In genomic region chr16:85623250-85623649, GRCh38 we compare ENCODE assay signal across 16 cellular contexts. TPM values are rescaled to one million over a fixed set of nuclear protein-coding genes. Genes with fewer than 3 reads are reported as not detected.
DNase-seq lines count a peak whose midpoint lies in the region; ATAC-seq and TF ChIP-seq lines count a peak whose summit lies in the region.
"Had no signal": no experiment of that assay in that cellular context is flagged by ENCODE, and none has a peak within 500 bp of the region (broad histone marks: within the 10 kb centered on the region; RNA-seq: fewer than 3 reads in every experiment).

No MANE protein-coding gene starts in this region.

- H3K27ac ChIP-seq in GM23338 (ENCODE audit: low read depth) (no peak overlapping the region), trophoblast cell (ENCODE audit: low read depth, low read length) (no peak overlapping the region), uterus (no peak overlapping the region)
- H3K27ac ChIP-seq: A549 had no signal

- H3K36me3 Mint-ChIP-seq in GM23338 (ENCODE audit: low read depth), result peaks cover 20% of the 10 kb centered on the region
- peaks cover 86% of the 10 kb centered on the region for H3K36me3 Mint-ChIP-seq in dendritic cell treated with granulocyte-macrophage colony-stimulating factor and Interleukin-4, amounts not matched to agents 40 ng/mL and 50 ng/mL, for 4 days (ENCODE audit: low read depth)

- no peak overlapping the region for H2AK5ac ChIP-seq in trophoblast cell (ENCODE audit: low read length)

- H3K9me3 Mint-ChIP-seq in GM23338, result no peaks in the 10 kb centered on the region
- no peaks in the 10 kb centered on the region for H3K9me3 Mint-ChIP-seq in dendritic cell treated with granulocyte-macrophage colony-stimulating factor and Interleukin-4, amounts not matched to agents 40 ng/mL and 50 ng/mL, for 4 days
- H3K9me3 Mint-ChIP-seq: CD4-positive, CD25-positive, alpha-beta regulatory T cell; HFFc6 had no signal

- H3F3A ChIP-seq in GM23338 (replicated peaks; ENCODE audit: low read depth), result peaks cover 10% of the 10 kb centered on the region; the same call in 1 of the 2 replicates

- TF ChIP-seq EP300 in Ishikawa (IDR thresholded peaks at IDR 0.05; ENCODE audit: borderline replicate concordance), result no peak

- no peak overlapping the region for H3K14ac ChIP-seq in trophoblast cell (ENCODE audit: low read length)

- no peaks in the 10 kb centered on the region for H3K9me3 ChIP-seq in trophoblast cell (ENCODE audit: insufficient read depth, low read depth, low read length)
- H3K9me3 ChIP-seq in uterus, result no peaks in the 10 kb centered on the region
- H3K9me3 ChIP-seq: A549, BE2C, HAP-1 had no signal

- H2AFZ ChIP-seq in GM23338 (no peak overlapping the region), trophoblast cell (ENCODE audit: insufficient read depth, low read length, poor library complexity) (no peak overlapping the region)

- H3K4me3 ChIP-seq in GM23338 (no peak overlapping the region), trophoblast cell (ENCODE audit: low read depth, low read length) (no peak overlapping the region), uterus (no peak overlapping the region)
- H3K4me3 ChIP-seq: A549, GM12878, HAP-1 had no signal

- H3K4ac ChIP-seq in trophoblast cell (ENCODE audit: low read depth, low read length), result peak overlapping the region; percentile 36

- H2BK5ac ChIP-seq in trophoblast cell (ENCODE audit: low read depth, low read length, poor library complexity), result no peak overlapping the region

- H3K4me1 ChIP-seq in GM23338 (ENCODE audit: insufficient read depth) (peaks cover 26% of the 10 kb centered on the region; the same call in 1 of the 2 replicates), trophoblast cell (ENCODE audit: control insufficient read depth in 1 of 2, insufficient read depth in 2 of 2, low read length in 2 of 2) (peaks cover 24 to 36% of the 10 kb centered on the region in 2 experiments), uterus (peaks cover 0 to 10% of the 10 kb centered on the region in 2 donors)
- H3K4me1 ChIP-seq: HAP-1 had no signal

- H3K27me3 ChIP-seq in GM23338 (ENCODE audit: insufficient read depth) (no peaks in the 10 kb centered on the region), trophoblast cell (ENCODE audit: insufficient read depth, low read length) (no peaks in the 10 kb centered on the region), uterus (no peaks in the 10 kb centered on the region)
- H3K27me3 ChIP-seq: BE2C had no signal

- WGBS in trophoblast cell (ENCODE audit: extremely low coverage, insufficient coverage, insufficient read length), result no CpG with 5 or more reads among the region's 11 CpGs

- TF ChIP-seq RAD21 in Ishikawa (IDR thresholded peaks at IDR 0.05; ENCODE audit: low read depth), result no peak

- no peak overlapping the region for H4K12ac ChIP-seq in trophoblast cell (ENCODE audit: low read depth, low read length)

- H3K4me2 ChIP-seq in GM23338 (no peak overlapping the region), trophoblast cell (ENCODE audit: low read length) (no peak overlapping the region)
- H3K4me2 ChIP-seq: A549 had no signal

- no peak for TF ChIP-seq POLR2A in uterus (IDR thresholded peaks at IDR 0.05)

- ATAC-seq in GM23338 (no peak), HG02981 (IDR thresholded peaks at IDR 0.05; ENCODE audit: unreplicated experiment) (no peak)
- ATAC-seq: A549, GM12878 had no signal

- no peak overlapping the region for H4K8ac ChIP-seq in trophoblast cell (ENCODE audit: low read depth, low read length)

- peak overlapping the region; percentile 68; the same call in 1 of the 2 replicates for H3K27ac Mint-ChIP-seq in GM23338
- peak overlapping the region; percentile 17 for H3K27ac Mint-ChIP-seq in dendritic cell treated with granulocyte-macrophage colony-stimulating factor and Interleukin-4, amounts not matched to agents 40 ng/mL and 50 ng/mL, for 4 days
- H3K27ac Mint-ChIP-seq: HFFc6 had no signal

- H4K20me1 ChIP-seq in GM23338 (replicated peaks; ENCODE audit: insufficient read depth), result peaks cover 89% of the 10 kb centered on the region

- TF ChIP-seq CTCF in GM23338 (conservative IDR thresholded peaks at IDR 0.05; ENCODE audit: low read depth in 2 of 2) (no peak), uterus (IDR thresholded peaks at IDR 0.05) (no peak)

- H3K27me3 Mint-ChIP-seq in GM23338 (ENCODE audit: insufficient read depth, low read depth, poor library complexity), result peaks cover 21% of the 10 kb centered on the region
- H3K27me3 Mint-ChIP-seq in dendritic cell treated with granulocyte-macrophage colony-stimulating factor and Interleukin-4, amounts not matched to agents 40 ng/mL and 50 ng/mL, for 4 days, result no peaks in the 10 kb centered on the region
- H3K27me3 Mint-ChIP-seq: CD4-positive, CD25-positive, alpha-beta regulatory T cell had no signal

- H3K79me2 ChIP-seq in GM23338 (replicated peaks; ENCODE audit: insufficient read depth) (peaks cover 100% of the 10 kb centered on the region), trophoblast cell (ENCODE audit: control insufficient read depth, insufficient read depth, low read length, poor library complexity) (peaks cover 35% of the 10 kb centered on the region)

- H2BK120ac ChIP-seq in trophoblast cell (ENCODE audit: insufficient read depth, low read length, poor library complexity), result no peak overlapping the region

- no peak overlapping the region for H4K91ac ChIP-seq in trophoblast cell (ENCODE audit: low read depth, low read length)

- no peak overlapping the region for H3K23ac ChIP-seq in trophoblast cell (ENCODE audit: low read length)

- H3K79me1 ChIP-seq in trophoblast cell (ENCODE audit: low read length), result peaks cover 1% of the 10 kb centered on the region

- peaks cover 74% of the 10 kb centered on the region for H3K4me1 Mint-ChIP-seq in GM23338
- H3K4me1 Mint-ChIP-seq in dendritic cell treated with granulocyte-macrophage colony-stimulating factor and Interleukin-4, amounts not matched to agents 40 ng/mL and 50 ng/mL, for 4 days (ENCODE audit: low read depth), result peaks cover 69% of the 10 kb centered on the region

- no peaks in the 10 kb centered on the region for H3K36me3 ChIP-seq in GM23338 (ENCODE audit: insufficient read depth)
- H3K36me3 ChIP-seq in trophoblast cell (ENCODE audit: control insufficient read depth in 1 of 2, insufficient read depth in 2 of 2, low read length in 2 of 2), result peaks cover 21 to 34% of the 10 kb centered on the region in 2 experiments
- no peaks in the 10 kb centered on the region for H3K36me3 ChIP-seq in uterus

- no peak overlapping the region for H3K4me3 Mint-ChIP-seq in GM23338
- no peak overlapping the region for H3K4me3 Mint-ChIP-seq in dendritic cell treated with granulocyte-macrophage colony-stimulating factor and Interleukin-4, amounts not matched to agents 40 ng/mL and 50 ng/mL, for 4 days
- H3K4me3 Mint-ChIP-seq: CD4-positive, CD25-positive, alpha-beta regulatory T cell; HFFc6 had no signal

- intact Hi-C loops in dendritic cell treated with granulocyte-macrophage colony-stimulating factor and Interleukin-4, amounts not matched to agents 40 ng/mL and 50 ng/mL, for 4 days (cut with micrococcal nuclease), result no loop called here
- intact Hi-C loops in uterus (cut with DNase I; ENCODE audit: low total_unique reads), result no loop called here

- DNase-seq in GM23338 (ENCODE audit: low spot score), result no peak
- DNase-seq in trophoblast cell, result no peak
- DNase-seq in uterus, result no peak
- no peak for DNase-seq in HUDEP-2 (lab: John Stamatoyannopoulos, UW; ENCODE audit: unreplicated experiment in 76 of 76)
- DNase-seq: BE2C; CD4-positive, CD25-positive, alpha-beta regulatory T cell; DMS79; GOT3; HFFc6; KG1 had no signal

- no peak overlapping the region for H3K18ac ChIP-seq in trophoblast cell (ENCODE audit: low read length)

- no peaks in the 10 kb centered on the region for H3K9me2 ChIP-seq in GM23338 (ENCODE audit: insufficient read depth)

- H2BK12ac ChIP-seq in trophoblast cell (ENCODE audit: low read length), result no peak overlapping the region

- no peak overlapping the region for H3K9ac ChIP-seq in trophoblast cell (ENCODE audit: low read length)

TF ChIP-seq in Ishikawa, 13 proteins besides CTCF, POLR2A, EP300 and RAD21:
- peak; percentile 33; the same call in 1 of the 2 replicates for TF ChIP-seq REST (IDR thresholded peaks at IDR 0.05; ENCODE audit: low read depth)
- TF ChIP-seq MAX (IDR thresholded peaks at IDR 0.05), result no peak
- TF ChIP-seq EGR1 (IDR thresholded peaks at IDR 0.05), result no peak

RNA-seq across cellular contexts. Expression of gene GSE1, which starts 10.1 kb away (rescaled TPM):
- total RNA-seq in GM23338 (2014; rRNA removed; shearing (Covaris generic)), result 118 and 135 TPM in 2 replicates
- polyA plus RNA-seq in GM23338 (2016; fragmentation: Nextera tagmentation; extraction: Ambion mirVana), result 32.4 and 34.0 TPM in 2 replicates
- polyA plus RNA-seq in trophoblast cell (2013), result 175 and 188 TPM in 2 replicates
- total RNA-seq in uterus, result 100 to 1,000 TPM in 1 of 4 donors, 10 to 100 TPM in 3; 32.6 to 128 (median 73.9) TPM
